1 cellular context compared by ENCODE assay signal in the genomic region with DNA sequence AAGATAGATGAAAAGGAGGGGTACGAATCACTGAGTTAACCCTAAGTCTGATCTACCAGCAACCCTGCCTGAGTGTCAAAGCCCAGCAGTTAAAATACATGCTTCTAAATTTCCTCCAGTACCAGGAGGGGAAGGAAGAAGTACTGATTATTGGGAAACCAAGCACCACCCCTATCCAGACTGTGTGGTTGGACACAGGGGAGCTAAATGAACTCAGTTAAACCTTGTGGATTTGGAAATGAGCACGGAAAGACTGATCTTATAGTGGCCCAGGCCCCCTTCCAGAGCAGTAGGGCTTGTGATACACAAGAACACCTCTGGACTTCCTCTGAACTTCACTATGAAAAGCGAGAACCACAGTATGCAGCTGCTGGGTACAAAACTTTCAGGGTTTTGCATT.
TF ChIP-seq lines count a peak whose summit lies in the region.

No MANE protein-coding gene starts in this region.

TF ChIP-seq in HepG2, 621 proteins besides CTCF, POLR2A, EP300 and RAD21 (continued from another document):
- TF ChIP-seq KAT8 (CRISPR knock-in tag; IDR thresholded peaks at IDR 0.05) (no peak), MAFG (CRISPR knock-in tag; IDR thresholded peaks at IDR 0.05) (no peak), XRCC5 (optimal IDR thresholded peaks at IDR 0.05; ENCODE audit: low read length) (no peak)
- TF ChIP-seq, protein P1, sequence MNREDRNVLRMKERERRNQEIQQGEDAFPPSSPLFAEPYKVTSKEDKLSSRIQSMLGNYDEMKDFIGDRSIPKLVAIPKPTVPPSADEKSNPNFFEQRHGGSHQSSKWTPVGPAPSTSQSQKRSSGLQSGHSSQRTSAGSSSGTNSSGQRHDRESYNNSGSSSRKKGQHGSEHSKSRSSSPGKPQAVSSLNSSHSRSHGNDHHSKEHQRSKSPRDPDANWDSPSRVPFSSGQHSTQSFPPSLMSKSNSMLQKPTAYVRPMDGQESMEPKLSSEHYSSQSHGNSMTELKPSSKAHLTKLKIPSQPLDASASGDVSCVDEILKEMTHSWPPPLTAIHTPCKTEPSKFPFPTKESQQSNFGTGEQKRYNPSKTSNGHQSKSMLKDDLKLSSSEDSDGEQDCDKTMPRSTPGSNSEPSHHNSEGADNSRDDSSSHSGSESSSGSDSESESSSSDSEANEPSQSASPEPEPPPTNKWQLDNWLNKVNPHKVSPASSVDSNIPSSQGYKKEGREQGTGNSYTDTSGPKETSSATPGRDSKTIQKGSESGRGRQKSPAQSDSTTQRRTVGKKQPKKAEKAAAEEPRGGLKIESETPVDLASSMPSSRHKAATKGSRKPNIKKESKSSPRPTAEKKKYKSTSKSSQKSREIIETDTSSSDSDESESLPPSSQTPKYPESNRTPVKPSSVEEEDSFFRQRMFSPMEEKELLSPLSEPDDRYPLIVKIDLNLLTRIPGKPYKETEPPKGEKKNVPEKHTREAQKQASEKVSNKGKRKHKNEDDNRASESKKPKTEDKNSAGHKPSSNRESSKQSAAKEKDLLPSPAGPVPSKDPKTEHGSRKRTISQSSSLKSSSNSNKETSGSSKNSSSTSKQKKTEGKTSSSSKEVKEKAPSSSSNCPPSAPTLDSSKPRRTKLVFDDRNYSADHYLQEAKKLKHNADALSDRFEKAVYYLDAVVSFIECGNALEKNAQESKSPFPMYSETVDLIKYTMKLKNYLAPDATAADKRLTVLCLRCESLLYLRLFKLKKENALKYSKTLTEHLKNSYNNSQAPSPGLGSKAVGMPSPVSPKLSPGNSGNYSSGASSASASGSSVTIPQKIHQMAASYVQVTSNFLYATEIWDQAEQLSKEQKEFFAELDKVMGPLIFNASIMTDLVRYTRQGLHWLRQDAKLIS (CRISPR knock-in tag; IDR thresholded peaks at IDR 0.05): no peak
